ENCODE assay signal across 1 cellular context in the genomic region with DNA sequence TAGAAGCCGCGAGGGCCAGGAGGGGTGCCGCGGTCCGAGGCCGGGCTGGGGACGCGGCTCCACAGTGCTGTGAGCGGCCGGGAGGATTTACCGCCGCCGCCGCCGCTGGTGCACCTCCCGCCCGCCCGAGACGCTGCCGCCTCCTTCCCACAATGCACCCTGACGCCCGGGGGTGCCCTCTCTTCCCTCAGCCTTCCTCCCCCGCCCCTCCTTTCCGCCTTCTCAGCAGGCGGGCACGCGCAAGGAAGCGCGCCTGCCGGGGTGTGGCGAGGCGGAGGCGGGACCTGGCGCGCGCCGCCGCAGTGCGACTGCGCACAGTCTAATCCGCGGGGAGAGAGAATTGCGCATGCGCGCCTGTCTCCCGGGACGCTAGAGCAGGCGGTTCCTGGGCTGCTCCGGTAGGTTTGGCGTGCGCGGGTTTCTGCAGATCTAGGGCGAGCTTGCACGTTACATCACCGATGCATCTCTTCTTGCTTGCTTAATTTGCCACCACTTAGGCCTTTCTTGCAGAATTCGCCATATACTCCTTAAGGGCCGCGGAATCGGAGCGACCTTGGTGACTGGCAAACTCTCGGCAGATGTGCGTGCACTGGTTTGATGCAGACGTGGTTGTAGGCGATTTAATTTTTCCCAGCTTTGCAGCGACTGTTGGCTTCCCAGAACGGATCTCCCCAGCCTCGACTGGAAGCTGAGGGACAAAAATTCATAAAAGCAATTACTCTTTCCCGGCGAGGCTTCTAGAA.
A peak's percentile ranks its signal among the peaks of the same experiment; 100 is the strongest.
TF ChIP-seq lines count a peak whose summit lies in the region.

TSS of gene GVQW3 (plus strand) at position 347 of the 743 bp plus-strand sequence. CDS start 506 bp downstream, outside the sequence.
TSS of gene THAP12 (minus strand) at position 156 of the 743 bp plus-strand sequence. CDS start 296 bp downstream, outside the sequence.

TF ChIP-seq in HepG2, 621 proteins besides CTCF, POLR2A, EP300 and RAD21 (continued from another document and continues in another):
- TF ChIP-seq PATZ1 (CRISPR knock-in tag; IDR thresholded peaks at IDR 0.05) = peak; percentile 92
- TF ChIP-seq, protein P1, sequence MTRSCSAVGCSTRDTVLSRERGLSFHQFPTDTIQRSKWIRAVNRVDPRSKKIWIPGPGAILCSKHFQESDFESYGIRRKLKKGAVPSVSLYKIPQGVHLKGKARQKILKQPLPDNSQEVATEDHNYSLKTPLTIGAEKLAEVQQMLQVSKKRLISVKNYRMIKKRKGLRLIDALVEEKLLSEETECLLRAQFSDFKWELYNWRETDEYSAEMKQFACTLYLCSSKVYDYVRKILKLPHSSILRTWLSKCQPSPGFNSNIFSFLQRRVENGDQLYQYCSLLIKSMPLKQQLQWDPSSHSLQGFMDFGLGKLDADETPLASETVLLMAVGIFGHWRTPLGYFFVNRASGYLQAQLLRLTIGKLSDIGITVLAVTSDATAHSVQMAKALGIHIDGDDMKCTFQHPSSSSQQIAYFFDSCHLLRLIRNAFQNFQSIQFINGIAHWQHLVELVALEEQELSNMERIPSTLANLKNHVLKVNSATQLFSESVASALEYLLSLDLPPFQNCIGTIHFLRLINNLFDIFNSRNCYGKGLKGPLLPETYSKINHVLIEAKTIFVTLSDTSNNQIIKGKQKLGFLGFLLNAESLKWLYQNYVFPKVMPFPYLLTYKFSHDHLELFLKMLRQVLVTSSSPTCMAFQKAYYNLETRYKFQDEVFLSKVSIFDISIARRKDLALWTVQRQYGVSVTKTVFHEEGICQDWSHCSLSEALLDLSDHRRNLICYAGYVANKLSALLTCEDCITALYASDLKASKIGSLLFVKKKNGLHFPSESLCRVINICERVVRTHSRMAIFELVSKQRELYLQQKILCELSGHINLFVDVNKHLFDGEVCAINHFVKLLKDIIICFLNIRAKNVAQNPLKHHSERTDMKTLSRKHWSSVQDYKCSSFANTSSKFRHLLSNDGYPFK (CRISPR knock-in tag; IDR thresholded peaks at IDR 0.05; ENCODE audit: borderline replicate concordance) = peak; percentile 66; the same call in 1 of the 2 replicates
- TF ChIP-seq CEBPG (CRISPR knock-in tag; IDR thresholded peaks at IDR 0.05) = peak; percentile 19; the same call in 1 of the 2 replicates
- TF ChIP-seq ZNF788 (CRISPR knock-in tag; IDR thresholded peaks at IDR 0.05; ENCODE audit: borderline replicate concordance) = peak; percentile 63; the same call in 1 of the 2 replicates
- TF ChIP-seq, protein P2, sequence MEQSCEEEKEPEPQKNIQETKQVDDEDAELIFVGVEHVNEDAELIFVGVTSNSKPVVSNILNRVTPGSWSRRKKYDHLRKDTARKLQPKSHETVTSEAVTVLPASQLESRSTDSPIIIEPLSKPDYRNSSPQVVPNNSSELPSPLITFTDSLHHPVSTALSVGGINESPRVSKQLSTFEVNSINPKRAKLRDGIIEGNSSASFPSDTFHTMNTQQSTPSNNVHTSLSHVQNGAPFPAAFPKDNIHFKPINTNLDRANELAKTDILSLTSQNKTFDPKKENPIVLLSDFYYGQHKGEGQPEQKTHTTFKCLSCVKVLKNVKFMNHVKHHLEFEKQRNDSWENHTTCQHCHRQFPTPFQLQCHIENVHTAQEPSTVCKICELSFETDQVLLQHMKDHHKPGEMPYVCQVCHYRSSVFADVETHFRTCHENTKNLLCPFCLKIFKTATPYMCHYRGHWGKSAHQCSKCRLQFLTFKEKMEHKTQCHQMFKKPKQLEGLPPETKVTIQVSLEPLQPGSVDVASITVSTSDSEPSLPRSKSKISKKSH (CRISPR knock-in tag; IDR thresholded peaks at IDR 0.05; ENCODE audit: borderline replicate concordance) = peak; percentile 51; the same call in 1 of the 2 replicates
- TF ChIP-seq SNAPC4 (CRISPR knock-in tag; IDR thresholded peaks at IDR 0.05) = 0 out of 2 replicates have a peak, but pooled peaks have one; percentile 63
- TF ChIP-seq TAF15 (IDR thresholded peaks at IDR 0.05; ENCODE audit: low read depth, low read length, poor library complexity, severe bottlenecking) = no peak
- peak; percentile 80 for TF ChIP-seq ZNF784 (CRISPR knock-in tag; IDR thresholded peaks at IDR 0.05; ENCODE audit: borderline replicate concordance)
- TF ChIP-seq ZNF367 (CRISPR knock-in tag; IDR thresholded peaks at IDR 0.05; ENCODE audit: borderline replicate concordance) = 0 out of 2 replicates have a peak, but pooled peaks have one; percentile 33
- TF ChIP-seq FOXK2 (IDR thresholded peaks at IDR 0.05) = no peak
- TF ChIP-seq ZBTB25 (CRISPR knock-in tag; IDR thresholded peaks at IDR 0.05) = peak; percentile 87; the same call in 1 of the 2 replicates
- TF ChIP-seq NONO (IDR thresholded peaks at IDR 0.05) = no peak
- peak; percentile 77 for TF ChIP-seq NONO (CRISPR knock-in tag; conservative IDR thresholded peaks at IDR 0.05)
- TF ChIP-seq NFIC (IDR thresholded peaks at IDR 0.05; ENCODE audit: low read length) = no peak
- TF ChIP-seq KLF16 (CRISPR knock-in tag; IDR thresholded peaks at IDR 0.05) = 0 out of 4 replicates have a peak, but pooled peaks of 1 of the 2 experiments have one; percentile 62
- peak; percentile 46 for TF ChIP-seq MLX (CRISPR knock-in tag; IDR thresholded peaks at IDR 0.05)
- TF ChIP-seq ELF3 (CRISPR knock-in tag; IDR thresholded peaks at IDR 0.05) = peak; percentile 85
- TF ChIP-seq ZC3H13 (CRISPR knock-in tag; IDR thresholded peaks at IDR 0.05) = peak; percentile 80; the same call in 1 of the 2 replicates
- TF ChIP-seq, protein P3, sequence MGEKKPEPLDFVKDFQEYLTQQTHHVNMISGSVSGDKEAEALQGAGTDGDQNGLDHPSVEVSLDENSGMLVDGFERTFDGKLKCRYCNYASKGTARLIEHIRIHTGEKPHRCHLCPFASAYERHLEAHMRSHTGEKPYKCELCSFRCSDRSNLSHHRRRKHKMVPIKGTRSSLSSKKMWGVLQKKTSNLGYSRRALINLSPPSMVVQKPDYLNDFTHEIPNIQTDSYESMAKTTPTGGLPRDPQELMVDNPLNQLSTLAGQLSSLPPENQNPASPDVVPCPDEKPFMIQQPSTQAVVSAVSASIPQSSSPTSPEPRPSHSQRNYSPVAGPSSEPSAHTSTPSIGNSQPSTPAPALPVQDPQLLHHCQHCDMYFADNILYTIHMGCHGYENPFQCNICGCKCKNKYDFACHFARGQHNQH (CRISPR knock-in tag; IDR thresholded peaks at IDR 0.05) = peak; percentile 79
- TF ChIP-seq NKX3-1 (CRISPR knock-in tag; IDR thresholded peaks at IDR 0.05) = 0 out of 2 replicates have a peak, but pooled peaks have one; percentile 29
- TF ChIP-seq, protein P4, sequence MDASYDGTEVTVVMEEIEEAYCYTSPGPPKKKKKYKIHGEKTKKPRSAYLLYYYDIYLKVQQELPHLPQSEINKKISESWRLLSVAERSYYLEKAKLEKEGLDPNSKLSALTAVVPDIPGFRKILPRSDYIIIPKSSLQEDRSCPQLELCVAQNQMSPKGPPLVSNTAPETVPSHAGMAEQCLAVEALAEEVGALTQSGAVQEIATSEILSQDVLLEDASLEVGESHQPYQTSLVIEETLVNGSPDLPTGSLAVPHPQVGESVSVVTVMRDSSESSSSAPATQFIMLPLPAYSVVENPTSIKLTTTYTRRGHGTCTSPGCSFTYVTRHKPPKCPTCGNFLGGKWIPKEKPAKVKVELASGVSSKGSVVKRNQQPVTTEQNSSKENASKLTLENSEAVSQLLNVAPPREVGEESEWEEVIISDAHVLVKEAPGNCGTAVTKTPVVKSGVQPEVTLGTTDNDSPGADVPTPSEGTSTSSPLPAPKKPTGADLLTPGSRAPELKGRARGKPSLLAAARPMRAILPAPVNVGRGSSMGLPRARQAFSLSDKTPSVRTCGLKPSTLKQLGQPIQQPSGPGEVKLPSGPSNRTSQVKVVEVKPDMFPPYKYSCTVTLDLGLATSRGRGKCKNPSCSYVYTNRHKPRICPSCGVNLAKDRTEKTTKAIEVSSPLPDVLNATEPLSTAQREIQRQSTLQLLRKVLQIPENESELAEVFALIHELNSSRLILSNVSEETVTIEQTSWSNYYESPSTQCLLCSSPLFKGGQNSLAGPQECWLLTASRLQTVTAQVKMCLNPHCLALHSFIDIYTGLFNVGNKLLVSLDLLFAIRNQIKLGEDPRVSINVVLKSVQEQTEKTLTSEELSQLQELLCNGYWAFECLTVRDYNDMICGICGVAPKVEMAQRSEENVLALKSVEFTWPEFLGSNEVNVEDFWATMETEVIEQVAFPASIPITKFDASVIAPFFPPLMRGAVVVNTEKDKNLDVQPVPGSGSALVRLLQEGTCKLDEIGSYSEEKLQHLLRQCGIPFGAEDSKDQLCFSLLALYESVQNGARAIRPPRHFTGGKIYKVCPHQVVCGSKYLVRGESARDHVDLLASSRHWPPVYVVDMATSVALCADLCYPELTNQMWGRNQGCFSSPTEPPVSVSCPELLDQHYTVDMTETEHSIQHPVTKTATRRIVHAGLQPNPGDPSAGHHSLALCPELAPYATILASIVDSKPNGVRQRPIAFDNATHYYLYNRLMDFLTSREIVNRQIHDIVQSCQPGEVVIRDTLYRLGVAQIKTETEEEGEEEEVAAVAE (CRISPR knock-in tag; IDR thresholded peaks at IDR 0.05; ENCODE audit: borderline replicate concordance) = peak; percentile 62; the same call in 1 of the 2 replicates
- no peak for TF ChIP-seq HNF4G (IDR thresholded peaks at IDR 0.05; ENCODE audit: borderline replicate concordance, low read depth, low read length)
- peak; percentile 37; the same call in 1 of the 2 replicates for TF ChIP-seq HNF4G (CRISPR knock-in tag; IDR thresholded peaks at IDR 0.05; ENCODE audit: borderline replicate concordance, low read depth)
